ENCODE assay signal across 7 cellular contexts in the genomic region with DNA sequence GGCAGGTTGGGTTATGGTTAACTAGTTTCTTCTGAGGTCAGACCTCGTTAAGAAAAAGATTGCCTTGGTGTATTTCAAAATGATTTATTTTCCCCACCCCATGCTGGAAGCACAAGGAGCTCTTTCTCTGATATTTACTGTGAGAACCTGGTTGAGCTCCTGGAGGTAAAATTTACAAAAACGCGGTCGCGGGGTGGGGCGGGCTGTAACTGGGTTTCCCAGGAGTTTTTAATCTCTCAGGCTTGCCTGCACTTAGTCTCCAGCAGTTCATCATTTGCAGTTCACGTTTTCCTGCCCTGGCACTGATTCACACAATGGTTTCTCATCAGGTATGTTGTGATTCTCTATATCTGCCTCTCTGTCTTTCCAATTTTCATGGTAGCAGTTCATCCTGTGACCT.
"Had no signal": no experiment of that assay in that cellular context is flagged by ENCODE, and none has a peak within 500 bp of the region (broad histone marks: within the 10 kb centered on the region; RNA-seq: fewer than 3 reads in every experiment).

No MANE protein-coding gene starts in this region.

- ATAC-seq: HCT116, K562 had no signal

- H3K9me3 ChIP-seq: HAP-1 had no signal

- H3K36me3 ChIP-seq: HAP-1 had no signal

- H3K4me3 Mint-ChIP-seq: HFFc6 had no signal

- DNase-seq: GOT3, H7, HFFc6, IMR-90 had no signal

- H3K4me3 ChIP-seq: HAP-1, K562 had no signal

- H3K27ac Mint-ChIP-seq: HFFc6 had no signal

- H3K4me1 ChIP-seq: HAP-1 had no signal
